Comparison of ENCODE assay signal across 8 cellular contexts in genomic region chr5:131163315-131164119, GRCh38. TPM values are rescaled to one million over a fixed set of nuclear protein-coding genes. Genes with fewer than 3 reads are reported as not detected.
DNase-seq lines count a peak whose midpoint lies in the region; ATAC-seq and TF ChIP-seq lines count a peak whose summit lies in the region.

No MANE protein-coding gene starts in this region.

- intact Hi-C loops in stomach (cut with DNase I; ENCODE audit: low total_unique reads): no loop called here

- H3K27ac ChIP-seq in CD8-positive, alpha-beta memory T cell (ENCODE audit: low read depth, low read length): peak overlapping the region; percentile 92
- H3K27ac ChIP-seq in stomach: peak overlapping the region in 4 of 5 donors; percentile 93 to 98 (median 96)

- TF ChIP-seq RAD21 in Ishikawa (IDR thresholded peaks at IDR 0.05; ENCODE audit: low read depth): no peak

- 25 to 32% (median 30%) methylated on average over 9 of the region's 9 CpGs for WGBS in stomach, 5 donors

- DNase-seq in CD8-positive, alpha-beta memory T cell: no peak
- DNase-seq in immature natural killer cell (no peak), stomach (no peak)
- no peak for DNase-seq in effector CD8-positive, alpha-beta T cell (lab: John Stamatoyannopoulos, UW)
- no peak for DNase-seq in activated effector memory CD4-positive, alpha-beta T cell treated with anti-CD3 and anti-CD28 coated beads, Interleukin-2, amount 50 U/mL, for 16 hours

- TF ChIP-seq EP300 in Ishikawa (IDR thresholded peaks at IDR 0.05; ENCODE audit: borderline replicate concordance) (no peak), stomach (IDR thresholded peaks at IDR 0.05) (no peak)

- no peaks in the 10 kb centered on the region for H3K27me3 ChIP-seq in CD8-positive, alpha-beta memory T cell (ENCODE audit: insufficient read depth, low read length, poor library complexity, severe bottlenecking)
- no peaks in the 10 kb centered on the region for H3K27me3 ChIP-seq in stomach

- peak overlapping the region; percentile 89 to 99 (median 96) for H3K27ac Mint-ChIP-seq in CD8-positive, alpha-beta memory T cell
- H3K27ac Mint-ChIP-seq in activated naive CD8-positive, alpha-beta T cell: peak overlapping the region; percentile 99
- peak overlapping the region; percentile 90 to 98 (median 94) for H3K27ac Mint-ChIP-seq in immature natural killer cell

- no peak for TF ChIP-seq POLR2A in stomach (IDR thresholded peaks at IDR 0.05)

- H3K36me3 ChIP-seq in CD8-positive, alpha-beta memory T cell (ENCODE audit: insufficient read depth, low read length): peaks cover 26% of the 10 kb centered on the region
- H3K36me3 ChIP-seq in stomach: peaks cover 20 to 45% (median 44%) of the 10 kb centered on the region in 4 donors

- no peak for TF ChIP-seq CTCF in stomach (IDR thresholded peaks at IDR 0.05)

- peaks cover 21% of the 10 kb centered on the region for H3K4me1 ChIP-seq in CD8-positive, alpha-beta memory T cell (ENCODE audit: insufficient read depth, low read length)
- H3K4me1 ChIP-seq in stomach: peaks cover 9 to 51% (median 27%) of the 10 kb centered on the region in 4 donors

- CTCF ChIA-PET in CD8-positive, alpha-beta memory T cell (lab: Charles Lee): interaction anchor here (0.6 to 2.4 kb wide), 6 partner anchors 10 to 252 kb away, joined by 3 to 7 read pairs (median 5); partner anchors contain the start of gene CDC42SE2

- peak overlapping the region; percentile 88 for H3K4me3 ChIP-seq in CD8-positive, alpha-beta memory T cell (ENCODE audit: low read length)
- H3K4me3 ChIP-seq in stomach: peak overlapping the region; percentile 73 to 85 (median 78)

- no peaks in the 10 kb centered on the region for H3K9me3 ChIP-seq in CD8-positive, alpha-beta memory T cell (ENCODE audit: low read length)
- no peaks in the 10 kb centered on the region for H3K9me3 ChIP-seq in stomach

- no peaks in the 10 kb centered on the region for H3K9me3 Mint-ChIP-seq in CD8-positive, alpha-beta memory T cell
- no peaks in the 10 kb centered on the region for H3K9me3 Mint-ChIP-seq in activated naive CD8-positive, alpha-beta T cell (ENCODE audit: low read depth)
- no peaks in the 10 kb centered on the region for H3K9me3 Mint-ChIP-seq in immature natural killer cell

- no peak for ATAC-seq in GM21360 (IDR thresholded peaks at IDR 0.05; ENCODE audit: unreplicated experiment)

- H3K4me3 Mint-ChIP-seq in CD8-positive, alpha-beta memory T cell: peak overlapping the region; percentile 87 to 97 (median 91)
- H3K4me3 Mint-ChIP-seq in activated naive CD8-positive, alpha-beta T cell: peak overlapping the region; percentile 99
- H3K4me3 Mint-ChIP-seq in immature natural killer cell: peak overlapping the region; percentile 84 to 95 (median 94)

- peaks cover 0 to 4% of the 10 kb centered on the region in 2 donors for H3K27me3 Mint-ChIP-seq in CD8-positive, alpha-beta memory T cell
- no peaks in the 10 kb centered on the region for H3K27me3 Mint-ChIP-seq in activated naive CD8-positive, alpha-beta T cell
- peaks cover 7 to 9% (median 8%) of the 10 kb centered on the region in 3 donors for H3K27me3 Mint-ChIP-seq in immature natural killer cell (ENCODE audit: low read depth in 3 of 3)

- POLR2A ChIA-PET in CD8-positive, alpha-beta memory T cell (lab: Charles Lee): interaction anchor here (0.6 to 1.7 kb wide), 5 partner anchors 46 to 253 kb away, joined by 3 to 9 read pairs (median 4); partner anchors contain the start of gene CDC42SE2

- peaks cover 9 to 58% (median 14%) of the 10 kb centered on the region in 3 donors for H3K36me3 Mint-ChIP-seq in CD8-positive, alpha-beta memory T cell
- peaks cover 20% of the 10 kb centered on the region for H3K36me3 Mint-ChIP-seq in activated naive CD8-positive, alpha-beta T cell
- peaks cover 0 to 30% (median 7%) of the 10 kb centered on the region in 3 donors for H3K36me3 Mint-ChIP-seq in immature natural killer cell

- H3K4me1 Mint-ChIP-seq in CD8-positive, alpha-beta memory T cell: peaks cover 44 to 76% (median 72%) of the 10 kb centered on the region in 3 donors
- H3K4me1 Mint-ChIP-seq in activated naive CD8-positive, alpha-beta T cell (ENCODE audit: low read depth): peaks cover 57% of the 10 kb centered on the region
- peaks cover 33 to 69% of the 10 kb centered on the region in 2 donors for H3K4me1 Mint-ChIP-seq in immature natural killer cell

TF ChIP-seq in Ishikawa, 13 proteins besides CTCF, POLR2A, EP300 and RAD21:
- TF ChIP-seq TAF1 (IDR thresholded peaks at IDR 0.05; ENCODE audit: low read depth) (no peak), USF1 (IDR thresholded peaks at IDR 0.05) (no peak), TEAD4 (IDR thresholded peaks at IDR 0.05) (no peak), NFIC (IDR thresholded peaks at IDR 0.05) (no peak), FOXM1 (IDR thresholded peaks at IDR 0.05; ENCODE audit: borderline replicate concordance, low read depth) (no peak), CEBPB (IDR thresholded peaks at IDR 0.05) (0 out of 2 replicates have a peak, but pooled peaks have one; percentile 40), ZBTB7A (IDR thresholded peaks at IDR 0.05; ENCODE audit: low read depth) (no peak)

RNA-seq across cellular contexts. Expression of gene HINT1, which starts 1.5 kb away (rescaled TPM):
- 100 to 1,000 TPM; 358 to 364 TPM for total RNA-seq in CD8-positive, alpha-beta memory T cell
- polyA plus RNA-seq in CD8-positive, alpha-beta memory T cell: 445 TPM
- polyA plus RNA-seq in immature natural killer cell (100 to 1,000 TPM; 258 to 473 (median 272) TPM), stomach (100 to 1,000 TPM; 270 to 325 (median 303) TPM)
- total RNA-seq in stomach: 100 to 1,000 TPM; 120 to 683 (median 168) TPM

RNA-seq across cellular contexts. Expression of gene LYRM7, which starts 7.2 kb away (rescaled TPM):
- 10 to 100 TPM; 22.7 to 24.1 TPM for total RNA-seq in CD8-positive, alpha-beta memory T cell
- 9.0 TPM for polyA plus RNA-seq in CD8-positive, alpha-beta memory T cell
- polyA plus RNA-seq in immature natural killer cell (1 to 10 TPM; 5.0 to 8.7 (median 6.7) TPM), stomach (1 to 10 TPM; 2.7 to 3.8 (median 3.5) TPM)
- 10 to 100 TPM in 2 of 5 donors, 1 to 10 TPM in 3; 1.3 to 17.1 (median 3.8) TPM for total RNA-seq in stomach
